9 cellular contexts compared by ENCODE assay signal in the genomic region with DNA sequence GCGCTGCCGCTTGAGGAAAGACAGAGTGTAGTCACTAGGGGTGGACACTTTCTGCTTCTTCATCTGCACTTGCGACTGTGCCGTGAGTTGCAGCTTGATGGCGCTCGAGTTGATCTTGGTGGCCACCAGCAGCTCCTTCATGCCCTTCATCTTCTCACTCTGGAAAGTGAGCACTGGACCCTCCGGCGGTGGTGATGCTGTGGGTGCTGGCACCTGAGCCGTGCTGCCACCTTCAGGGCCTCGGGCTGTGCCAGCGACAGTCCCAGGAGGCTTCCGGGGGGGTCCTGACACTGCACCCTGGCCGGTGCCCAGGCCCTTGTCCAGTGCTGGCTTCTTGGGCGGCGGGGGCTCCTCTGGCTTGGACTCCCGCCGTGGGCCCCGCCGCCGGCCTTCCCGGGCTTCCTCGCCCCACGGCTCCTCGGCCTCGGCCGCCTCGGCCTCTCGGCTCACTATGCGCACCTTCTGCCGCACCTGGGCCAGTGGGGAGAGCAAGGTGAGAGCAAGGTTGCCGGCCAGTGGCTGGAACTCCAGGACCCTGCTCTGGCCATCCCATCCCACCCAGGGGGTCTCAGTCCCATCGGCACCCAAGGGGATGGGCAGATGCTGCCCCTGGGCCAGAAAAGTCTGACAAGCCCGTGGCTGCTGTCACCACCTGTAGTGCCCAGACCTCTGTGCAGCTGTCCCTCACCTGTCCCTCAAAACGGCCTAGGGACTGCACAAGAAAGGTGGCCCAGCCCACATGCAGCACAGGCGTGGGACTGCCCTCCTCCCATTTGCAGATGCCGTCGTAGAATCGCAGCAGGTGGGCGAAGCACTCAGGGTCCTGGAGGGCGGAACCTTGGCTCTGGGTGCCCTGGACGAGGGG. TPM values are rescaled to one million over a fixed set of nuclear protein-coding genes. Genes with fewer than 3 reads are reported as not detected.
DNase-seq lines count a peak whose midpoint lies in the region; ATAC-seq and TF ChIP-seq lines count a peak whose summit lies in the region.
"Had no signal": no experiment of that assay in that cellular context is flagged by ENCODE, and none has a peak within 500 bp of the region (broad histone marks: within the 10 kb centered on the region; RNA-seq: fewer than 3 reads in every experiment).

No MANE protein-coding gene starts in this region.

- peak overlapping the region; percentile 87 for H3K4me2 ChIP-seq in SK-N-SH
- H3K4me2 ChIP-seq in fibroblast of lung (ENCODE audit: extremely low read depth, insufficient read depth, low read length) = no peak overlapping the region

- H3K9ac ChIP-seq in SK-N-SH (no peak overlapping the region), fibroblast of lung (ENCODE audit: insufficient read depth, low read length) (no peak overlapping the region)

- POLR2A ChIA-PET in SK-N-SH (lab: Yijun Ruan, JAX) = interaction anchor here (0.7 kb wide), 1 partner anchor 26 kb away, joined by 3 read pairs; a partner anchor contains a TSS

- H3K4me1 ChIP-seq in SK-N-SH (ENCODE audit: control insufficient read depth in 1 of 2, insufficient read depth in 2 of 2, low read depth in 1 of 2, low read length in 1 of 2) (peaks cover 14 to 24% of the 10 kb centered on the region in 2 experiments; a peak in 3 of 4 replicates), fibroblast of lung (ENCODE audit: control insufficient read depth, extremely low read depth, insufficient read depth, low read length) (peaks cover 10% of the 10 kb centered on the region)

- CTCF ChIA-PET in SK-N-SH (lab: Yijun Ruan, JAX) = interaction anchor here (1.0 to 3.3 kb wide), 5 partner anchors 8 to 116 kb away, joined by 3 to 20 read pairs (median 4); a partner anchor contains a TSS

- H3K36me3 Mint-ChIP-seq in stimulated activated effector memory CD8-positive, alpha-beta T cell treated with anti-CD3 and anti-CD28 coated beads, Interleukin-12 subunit alpha, Interleukin-12 subunit beta, amount 100 ng/mL, for 72 hours = peaks cover 30% of the 10 kb centered on the region

- no peak for TF ChIP-seq CTCF in SK-N-SH (IDR thresholded peaks at IDR 0.05)
- no peak for TF ChIP-seq CTCF in fibroblast of lung (conservative IDR thresholded peaks at IDR 0.05 in 1 of 2, IDR thresholded peaks at IDR 0.05 in 1 of 2; ENCODE audit: low read depth in 1 of 2, low read length in 2 of 2)

- H3K9me2 ChIP-seq in SK-N-SH = no peaks in the 10 kb centered on the region

- H3K79me2 ChIP-seq in SK-N-SH (ENCODE audit: insufficient read depth) = peaks cover 9% of the 10 kb centered on the region
- H3K79me2 ChIP-seq in fibroblast of lung (ENCODE audit: control insufficient read depth, insufficient read depth, low read length) = no peaks in the 10 kb centered on the region

- TF ChIP-seq EP300 in SK-N-SH (IDR thresholded peaks at IDR 0.05; ENCODE audit: borderline replicate concordance in 1 of 2, low read depth in 1 of 2, low read length in 1 of 2) = no peak

- no peak overlapping the region for H3K27ac Mint-ChIP-seq in stimulated activated effector memory CD8-positive, alpha-beta T cell treated with anti-CD3 and anti-CD28 coated beads, Interleukin-12 subunit alpha, Interleukin-12 subunit beta, amount 100 ng/mL, for 72 hours

- H2AFZ ChIP-seq in SK-N-SH (ENCODE audit: low read depth) (no peak overlapping the region), fibroblast of lung (ENCODE audit: low read length) (no peak overlapping the region)

- ATAC-seq in SK-N-SH treated with all-trans-retinoic acid at 6 μM for 48 hours = no peak
- no peak for ATAC-seq in stimulated activated effector memory CD8-positive, alpha-beta T cell treated with anti-CD3 and anti-CD28 coated beads, Interleukin-12 subunit alpha, Interleukin-12 subunit beta, amount 100 ng/mL, for 72 hours
- ATAC-seq in HG02973 (IDR thresholded peaks at IDR 0.05; ENCODE audit: unreplicated experiment) = no peak
- ATAC-seq in HG03159 (IDR thresholded peaks at IDR 0.05; ENCODE audit: unreplicated experiment) = no peak
- no peak for ATAC-seq in GM19395 (IDR thresholded peaks at IDR 0.05; ENCODE audit: unreplicated experiment)

- H3K9me3 Mint-ChIP-seq in stimulated activated effector memory CD8-positive, alpha-beta T cell treated with anti-CD3 and anti-CD28 coated beads, Interleukin-12 subunit alpha, Interleukin-12 subunit beta, amount 100 ng/mL, for 72 hours = no peaks in the 10 kb centered on the region
- H3K9me3 Mint-ChIP-seq: T-helper 1 cell treated with Interleukin-12 subunit alpha and Interleukin-12 subunit beta and Interleukin-4 antibody, amounts not matched to agents 30 μg/mL and 1 μg/mL, for 36 hours had no signal

- H4K20me1 ChIP-seq in SK-N-SH (ENCODE audit: insufficient read depth) (no peaks in the 10 kb centered on the region), fibroblast of lung (ENCODE audit: control insufficient read depth, extremely low read depth, insufficient read depth, low read length) (no peaks in the 10 kb centered on the region)

- DNase-seq in SK-N-SH (no peak), SK-MEL-5 (ENCODE audit: low read depth, low spot score) (peak; percentile 40), fibroblast of lung (ENCODE audit: low read depth in 2 of 2) (no peak)
- DNase-seq in stimulated activated effector memory CD8-positive, alpha-beta T cell treated with anti-CD3 and anti-CD28 coated beads, Interleukin-12 subunit alpha, Interleukin-12 subunit beta, amount 100 ng/mL, for 72 hours (ENCODE audit: low spot score in 2 of 2) = no peak

- H3K36me3 ChIP-seq in SK-N-SH (replicated peaks in 1 of 2; ENCODE audit: control insufficient read depth in 1 of 2, insufficient read depth in 2 of 2, low read length in 1 of 2) (peaks cover 0 to 36% of the 10 kb centered on the region in 2 experiments), fibroblast of lung (ENCODE audit: control insufficient read depth, insufficient read depth, low read length) (peaks cover 6% of the 10 kb centered on the region)

- H3K27me3 ChIP-seq in SK-N-SH (ENCODE audit: insufficient read depth) = no peaks in the 10 kb centered on the region
- no peaks in the 10 kb centered on the region for H3K27me3 ChIP-seq in fibroblast of lung (ENCODE audit: control insufficient read depth, insufficient read depth, low read length)

- in situ Hi-C loops in SK-MEL-5 (cut with HindIII; ENCODE audit: low pct_unique_long_range_greater_than_20kb, low sequenced_read_pairs) = no loop called here

- H3K4me3 ChIP-seq in SK-N-SH (ENCODE audit: low read depth in 2 of 2, low read length in 1 of 2) (no peak overlapping the region), fibroblast of lung (replicated peaks in 1 of 4; ENCODE audit: control extremely low read depth in 1 of 4, insufficient read depth in 1 of 4, low read depth in 3 of 4, low read length in 4 of 4) (peak overlapping the region in 1 of 4 experiments; percentile 86)

- H3K27ac ChIP-seq in SK-N-SH (ENCODE audit: low read depth in 2 of 2, low read length in 1 of 2) = no peak overlapping the region; a peak in 1 of 4 replicates
- H3K27ac ChIP-seq in fibroblast of lung (ENCODE audit: insufficient read depth, low read length) = peak overlapping the region; percentile 63

- peaks cover 3% of the 10 kb centered on the region for H3F3A ChIP-seq in SK-N-SH (replicated peaks; ENCODE audit: insufficient read depth)

- peaks cover 38% of the 10 kb centered on the region for H3K4me1 Mint-ChIP-seq in stimulated activated effector memory CD8-positive, alpha-beta T cell treated with anti-CD3 and anti-CD28 coated beads, Interleukin-12 subunit alpha, Interleukin-12 subunit beta, amount 100 ng/mL, for 72 hours

- TF ChIP-seq RAD21 in SK-N-SH (IDR thresholded peaks at IDR 0.05; ENCODE audit: low read length) = no peak

- 91% methylated on average over 20 of the region's 41 CpGs for WGBS in SK-N-SH (ENCODE audit: low lambda C conversion rate)

- peak overlapping the region; percentile 85 for H3K4me3 Mint-ChIP-seq in stimulated activated effector memory CD8-positive, alpha-beta T cell treated with anti-CD3 and anti-CD28 coated beads, Interleukin-12 subunit alpha, Interleukin-12 subunit beta, amount 100 ng/mL, for 72 hours

- H3K9me3 ChIP-seq in SK-N-SH (no peaks in the 10 kb centered on the region), fibroblast of lung (ENCODE audit: control insufficient read depth, insufficient read depth, low read depth, low read length) (no peaks in the 10 kb centered on the region)

RNA-seq across cellular contexts. Expression of a gene that starts 1.6 kb away (rescaled TPM):
- 17.4 and 20.0 TPM in 2 replicates for polyA plus RNA-seq in SK-N-SH (2012; rRNA removed)
- 6.5 and 10.8 TPM in 2 replicates for polyA plus RNA-seq in SK-N-SH (2012; cell fraction: cytosol; rRNA removed)
- polyA plus RNA-seq in SK-N-SH (2012; cell fraction: nucleus; rRNA removed) = 52.1 and 63.7 TPM in 2 replicates
- 14.9 and 16.3 TPM in 2 replicates for total RNA-seq in SK-MEL-5 (2014; rRNA removed; shearing (Covaris generic))
- polyA plus RNA-seq in SK-MEL-5 (2015; cell fraction: cytosol; rRNA removed) = 28.9 and 34.8 TPM in 2 replicates
- polyA plus RNA-seq in SK-MEL-5 (2015; cell fraction: nucleus; rRNA removed) = 43.4 and 44.6 TPM in 2 replicates
- 4.9 and 9.2 TPM in 2 replicates for total RNA-seq in fibroblast of lung
- polyA plus RNA-seq in fibroblast of lung = 6.4 and 9.2 TPM in 2 replicates
- 6.5 and 12.0 TPM in 2 replicates for polyA plus RNA-seq in fibroblast of lung (2012)
- 34.1 and 53.5 TPM in 2 replicates for polyA minus RNA-seq in fibroblast of lung (ENCODE audit: low replicate concordance)

RNA-seq across cellular contexts. Expression of a gene that starts 5.8 kb away (rescaled TPM):
- polyA plus RNA-seq in SK-N-SH (2012; rRNA removed) = 40.7 and 52.9 TPM in 2 replicates
- 17.3 and 26.9 TPM in 2 replicates for polyA plus RNA-seq in SK-N-SH (2012; cell fraction: cytosol; rRNA removed)
- polyA plus RNA-seq in SK-N-SH (2012; cell fraction: nucleus; rRNA removed) = 101 and 105 TPM in 2 replicates
- total RNA-seq in SK-MEL-5 (2014; rRNA removed; shearing (Covaris generic)) = 8.5 and 9.1 TPM in 2 replicates
- 57.8 and 76.6 TPM in 2 replicates for polyA plus RNA-seq in SK-MEL-5 (2015; cell fraction: cytosol; rRNA removed)
- polyA plus RNA-seq in SK-MEL-5 (2015; cell fraction: nucleus; rRNA removed) = 103 and 107 TPM in 2 replicates
- total RNA-seq in fibroblast of lung = 12.1 and 13.7 TPM in 2 replicates
- polyA plus RNA-seq in fibroblast of lung = 8.9 and 14.2 TPM in 2 replicates
- 15.3 and 28.8 TPM in 2 replicates for polyA plus RNA-seq in fibroblast of lung (2012)
- 32.7 and 60.9 TPM in 2 replicates for polyA minus RNA-seq in fibroblast of lung (ENCODE audit: low replicate concordance)

RNA-seq across cellular contexts. Expression of a gene that starts 26.2 kb away (rescaled TPM):
- polyA plus RNA-seq in SK-N-SH (2012; rRNA removed) (59.4 and 66.3 TPM in 2 replicates), fibroblast of lung (105 and 133 TPM in 2 replicates)
- polyA plus RNA-seq in SK-N-SH (2012; cell fraction: cytosol; rRNA removed) = 60.8 and 62.6 TPM in 2 replicates
- polyA plus RNA-seq in SK-N-SH (2012; cell fraction: nucleus; rRNA removed) = 316 TPM in 2 replicates
- total RNA-seq in SK-MEL-5 (2014; rRNA removed; shearing (Covaris generic)) = 53.3 and 57.4 TPM in 2 replicates
- polyA plus RNA-seq in SK-MEL-5 (2015; cell fraction: cytosol; rRNA removed) = 135 and 178 TPM in 2 replicates
- polyA plus RNA-seq in SK-MEL-5 (2015; cell fraction: nucleus; rRNA removed) = 397 and 481 TPM in 2 replicates
- total RNA-seq in fibroblast of lung = 62.7 and 78.9 TPM in 2 replicates
- 147 and 153 TPM in 2 replicates for polyA plus RNA-seq in fibroblast of lung (2012)
- 73.2 and 89.6 TPM in 2 replicates for polyA minus RNA-seq in fibroblast of lung (ENCODE audit: low replicate concordance)

RNA-seq across cellular contexts. Expression of a gene that starts 39.9 kb away (rescaled TPM):
- polyA plus RNA-seq in SK-N-SH (2012; rRNA removed) (0.33 and 0.42 TPM in 2 replicates), fibroblast of lung (0.02 and 0.03 TPM in 2 replicates)
- polyA plus RNA-seq in SK-N-SH (2012; cell fraction: cytosol; rRNA removed) = 0.15 and 0.25 TPM in 2 replicates
- 1.00 and 1.3 TPM in 2 replicates for polyA plus RNA-seq in SK-N-SH (2012; cell fraction: nucleus; rRNA removed)
- 1.1 and 1.6 TPM in 2 replicates for total RNA-seq in SK-MEL-5 (2014; rRNA removed; shearing (Covaris generic))
- 2.9 and 3.6 TPM in 2 replicates for polyA plus RNA-seq in SK-MEL-5 (2015; cell fraction: cytosol; rRNA removed)
- 2.9 TPM in 2 replicates for polyA plus RNA-seq in SK-MEL-5 (2015; cell fraction: nucleus; rRNA removed)
- 0.33 and 0.77 TPM in 2 replicates for total RNA-seq in fibroblast of lung
- polyA plus RNA-seq in fibroblast of lung (2012) = 0.13 TPM in 2 replicates
- not detected in 2 replicates for polyA minus RNA-seq in fibroblast of lung (ENCODE audit: low replicate concordance)

RNA-seq across cellular contexts. Expression of a gene that starts 44.8 kb away (rescaled TPM):
- polyA plus RNA-seq in SK-N-SH (2012; rRNA removed) = 0.08 TPM in 2 replicates
- 0.03 and 0.05 TPM in 2 replicates for polyA plus RNA-seq in SK-N-SH (2012; cell fraction: cytosol; rRNA removed)
- 0.21 and 0.23 TPM in 2 replicates for polyA plus RNA-seq in SK-N-SH (2012; cell fraction: nucleus; rRNA removed)
- 0.05 and 0.08 TPM in 2 replicates for total RNA-seq in SK-MEL-5 (2014; rRNA removed; shearing (Covaris generic))
- 0.02 and 0.05 TPM in 2 replicates for polyA plus RNA-seq in SK-MEL-5 (2015; cell fraction: cytosol; rRNA removed)
- 1.2 and 1.5 TPM in 2 replicates for polyA plus RNA-seq in SK-MEL-5 (2015; cell fraction: nucleus; rRNA removed)
- 0.26 and 0.50 TPM in 2 replicates for total RNA-seq in fibroblast of lung
- 0.18 and 1.9 TPM in 2 replicates for polyA plus RNA-seq in fibroblast of lung
- 0.22 and 3.1 TPM in 2 replicates for polyA plus RNA-seq in fibroblast of lung (2012)
- polyA minus RNA-seq in fibroblast of lung (ENCODE audit: low replicate concordance) = 0.11 and 4.9 TPM in 2 replicates
